ENCODE assay signal across 14 cellular contexts in genomic region chr4:105496899-105497298, GRCh38. TPM values are rescaled to one million over a fixed set of nuclear protein-coding genes. Genes with fewer than 3 reads are reported as not detected.
DNase-seq lines count a peak whose midpoint lies in the region; ATAC-seq and TF ChIP-seq lines count a peak whose summit lies in the region.
"Had no signal": no experiment of that assay in that cellular context is flagged by ENCODE, and none has a peak within 500 bp of the region (broad histone marks: within the 10 kb centered on the region; RNA-seq: fewer than 3 reads in every experiment).

No MANE protein-coding gene starts in this region.

- peaks cover 2% of the 10 kb centered on the region for H3K9me3 Mint-ChIP-seq in activated naive CD4-positive, alpha-beta T cell treated with anti-CD3 and anti-CD28 coated beads for 36 hours
- H3K9me3 Mint-ChIP-seq: activated naive CD4-positive, alpha-beta T cell treated with anti-CD3 and anti-CD28 coated beads, Interleukin-2, amount 10 ng/mL, durations not matched to agents 7 days and 5 days had no signal

- H3K36me3 Mint-ChIP-seq in activated naive CD4-positive, alpha-beta T cell treated with anti-CD3 and anti-CD28 coated beads for 36 hours (ENCODE audit: low read depth) = no peaks in the 10 kb centered on the region
- H3K36me3 Mint-ChIP-seq: activated naive CD4-positive, alpha-beta T cell treated with anti-CD3 and anti-CD28 coated beads, Interleukin-2, amount 10 ng/mL, durations not matched to agents 7 days and 5 days had no signal

- no peak for DNase-seq in GM10266 (ENCODE audit: extremely low spot score)
- peak; percentile 50 for DNase-seq in HT-29 (ENCODE audit: low spot score)
- DNase-seq in WERI-Rb-1 = no peak
- DNase-seq in NCI-H1105 treated with DMSO at 0.1 percent for 48 hours (lab: John Stamatoyannopoulos, UW) = no peak
- no peak for DNase-seq in activated naive CD4-positive, alpha-beta T cell treated with anti-CD3 and anti-CD28 coated beads for 36 hours
- DNase-seq in NCI-H146 (lab: John Stamatoyannopoulos, UW) = no peak
- DNase-seq: activated CD8-positive, alpha-beta memory T cell treated with anti-CD3 and anti-CD28 coated beads for 24 hours; activated naive CD4-positive, alpha-beta T cell treated with anti-CD3 and anti-CD28 coated beads, Interleukin-2, amount 10 ng/mL, durations not matched to agents 7 days and 5 days; cerebellar nuclear complex; posterior cingulate gyrus; upper lobe of left lung had no signal

- CTCF ChIA-PET in activated naive CD4-positive, alpha-beta T cell treated with anti-CD3 and anti-CD28 coated beads for 36 hours (lab: Charles Lee) = interaction anchor here (0.9 to 1.3 kb wide), 3 partner anchors 22 to 218 kb away, joined by 3 to 4 read pairs (median 3); no protein-coding TSS in a partner anchor

- H3K9me3 ChIP-seq in WERI-Rb-1 (ENCODE audit: severe bottlenecking) = no peaks in the 10 kb centered on the region
- no peaks in the 10 kb centered on the region for H3K9me3 ChIP-seq in liver (ENCODE audit: control insufficient read depth in 4 of 4, low read length in 3 of 4)
- H3K9me3 ChIP-seq: upper lobe of left lung had no signal

- H3K36me3 ChIP-seq in WERI-Rb-1 = no peaks in the 10 kb centered on the region
- no peaks in the 10 kb centered on the region for H3K36me3 ChIP-seq in liver (ENCODE audit: control insufficient read depth in 4 of 4, insufficient read depth in 3 of 4, low read depth in 1 of 4, low read length in 3 of 4)
- H3K36me3 ChIP-seq: upper lobe of left lung had no signal

- H3K27ac ChIP-seq in WERI-Rb-1 (no peak overlapping the region), liver (ENCODE audit: low read depth in 1 of 2, low read length in 2 of 2) (no peak overlapping the region)
- H3K27ac ChIP-seq: upper lobe of left lung had no signal

- 30% methylated on average over 2 of the region's 2 CpGs for WGBS in liver

- H3K27ac Mint-ChIP-seq in activated naive CD4-positive, alpha-beta T cell treated with anti-CD3 and anti-CD28 coated beads for 36 hours = no peak overlapping the region
- H3K27ac Mint-ChIP-seq: activated naive CD4-positive, alpha-beta T cell treated with anti-CD3 and anti-CD28 coated beads, Interleukin-2, amount 10 ng/mL, durations not matched to agents 7 days and 5 days had no signal

- no peaks in the 10 kb centered on the region for H3K4me1 ChIP-seq in liver (ENCODE audit: control insufficient read depth in 4 of 4, insufficient read depth in 4 of 4, low read length in 3 of 4)
- H3K4me1 ChIP-seq: upper lobe of left lung had no signal

- intact Hi-C loops in activated naive CD4-positive, alpha-beta T cell treated with anti-CD3 and anti-CD28 coated beads for 36 hours (cut with micrococcal nuclease) = no loop called here

- H3K27me3 ChIP-seq in WERI-Rb-1 (ENCODE audit: insufficient read depth, low read depth, severe bottlenecking) (no peaks in the 10 kb centered on the region), liver (ENCODE audit: control insufficient read depth in 4 of 4, insufficient read depth in 4 of 4, low read length in 3 of 4) (no peaks in the 10 kb centered on the region)
- H3K27me3 ChIP-seq: upper lobe of left lung had no signal

- ATAC-seq in HG02571 (IDR thresholded peaks at IDR 0.05; ENCODE audit: unreplicated experiment) = no peak
- ATAC-seq: esophagus mucosa had no signal

- H3K9ac ChIP-seq in liver (ENCODE audit: low read depth in 1 of 2, low read length in 2 of 2) = no peak overlapping the region

- no peaks in the 10 kb centered on the region for H3K4me1 Mint-ChIP-seq in activated naive CD4-positive, alpha-beta T cell treated with anti-CD3 and anti-CD28 coated beads for 36 hours (ENCODE audit: low read depth)
- H3K4me1 Mint-ChIP-seq: activated naive CD4-positive, alpha-beta T cell treated with anti-CD3 and anti-CD28 coated beads, Interleukin-2, amount 10 ng/mL, durations not matched to agents 7 days and 5 days had no signal

- TF ChIP-seq CTCF in GM10266 (IDR thresholded peaks at IDR 0.05; ENCODE audit: control insufficient read depth, insufficient read depth, low read depth, missing control alignments) (peak; percentile 38), WERI-Rb-1 (IDR thresholded peaks at IDR 0.05; ENCODE audit: low read depth, low read length) (peak; percentile 68), liver (IDR thresholded peaks at IDR 0.05; ENCODE audit: low read depth, low read length, missing input control) (peak; percentile 21)

- no peak overlapping the region for H3K4me3 ChIP-seq in WERI-Rb-1 (ENCODE audit: low read depth, low read length)
- H3K4me3 ChIP-seq in liver (ENCODE audit: low read depth in 1 of 3, low read length in 3 of 3) = no peak overlapping the region
- H3K4me3 ChIP-seq: upper lobe of left lung had no signal

- no peak overlapping the region for H3K4me3 Mint-ChIP-seq in activated naive CD4-positive, alpha-beta T cell treated with anti-CD3 and anti-CD28 coated beads for 36 hours
- H3K4me3 Mint-ChIP-seq: activated naive CD4-positive, alpha-beta T cell treated with anti-CD3 and anti-CD28 coated beads, Interleukin-2, amount 10 ng/mL, durations not matched to agents 7 days and 5 days had no signal

- peaks cover 24% of the 10 kb centered on the region for H3K27me3 Mint-ChIP-seq in activated naive CD4-positive, alpha-beta T cell treated with anti-CD3 and anti-CD28 coated beads for 36 hours (ENCODE audit: low read depth)
- H3K27me3 Mint-ChIP-seq: activated naive CD4-positive, alpha-beta T cell treated with anti-CD3 and anti-CD28 coated beads, Interleukin-2, amount 10 ng/mL, durations not matched to agents 7 days and 5 days had no signal

- peak; percentile 52 to 68 for TF ChIP-seq RAD21 in liver (IDR thresholded peaks at IDR 0.05)

TF ChIP-seq in liver, 16 proteins besides CTCF, POLR2A, EP300 and RAD21:
- TF ChIP-seq NR2F2 (IDR thresholded peaks at IDR 0.05) = no peak
- no peak for TF ChIP-seq YY1 (IDR thresholded peaks at IDR 0.05)
- TF ChIP-seq RXRA (IDR thresholded peaks at IDR 0.05) = no peak
- no peak for TF ChIP-seq FOXA2 (IDR thresholded peaks at IDR 0.05)

RNA-seq across cellular contexts. Expression of gene PPA2, which starts 23.0 kb away (rescaled TPM):
- total RNA-seq in HT-29 (2014; rRNA removed; shearing (Covaris generic)) = 104 and 118 TPM in 2 replicates
- total RNA-seq in liver = 10 to 100 TPM; 48.3 to 60.0 TPM
- polyA plus RNA-seq in liver = 100 to 1,000 TPM in 1 of 2 donors, 10 to 100 TPM in 1; 81.6 to 102 TPM
- total RNA-seq in activated naive CD4-positive, alpha-beta T cell treated with anti-CD3 and anti-CD28 coated beads for 36 hours = 100 to 1,000 TPM; 117 to 119 TPM

RNA-seq across cellular contexts. Expression of gene ARHGEF38, which starts 55.5 kb away (rescaled TPM):
- 3.6 and 5.0 TPM in 2 replicates for total RNA-seq in HT-29 (2014; rRNA removed; shearing (Covaris generic))
- total RNA-seq in liver = under 1 TPM; 0.23 to 0.50 TPM
- polyA plus RNA-seq in liver = under 1 TPM; 0.03 to 0.92 TPM
- not detected for total RNA-seq in activated naive CD4-positive, alpha-beta T cell treated with anti-CD3 and anti-CD28 coated beads for 36 hours
